In genomic region chr18:809985-810642, GRCh38 we compare ENCODE assay signal across 8 cellular contexts. TPM values are rescaled to one million over a fixed set of nuclear protein-coding genes. Genes with fewer than 3 reads are reported as not detected.
A peak's percentile ranks its signal among the peaks of the same experiment; 100 is the strongest.
DNase-seq lines count a peak whose midpoint lies in the region; ATAC-seq and TF ChIP-seq lines count a peak whose summit lies in the region.

No MANE protein-coding gene starts in this region.

- intact Hi-C loops in activated CD4-positive, alpha-beta T cell treated with anti-CD3 and anti-CD28 coated beads, Interleukin-2, amount 10 ng/mL, durations not matched to agents 24 days and 14 days (cut with micrococcal nuclease), result loop anchor here (1.0 to 5.0 kb wide), 3 partner anchors 95 to 653 kb away; partner anchors contain the start of gene USP14
- intact Hi-C loops in breast epithelium (cut with DNase I; ENCODE audit: low total_unique reads), result no loop called here

- H3K27ac ChIP-seq in breast epithelium (no peak overlapping the region), WERI-Rb-1 (no peak overlapping the region; the same call in 1 of the 2 replicates), Karpas-422 (ENCODE audit: low read length) (no peak overlapping the region)

- no peak for TF ChIP-seq POLR2A in breast epithelium (IDR thresholded peaks at IDR 0.05)

- H3K9me2 ChIP-seq in Karpas-422 (replicated peaks; ENCODE audit: insufficient read depth, low read length), result no peaks in the 10 kb centered on the region

- H3K9me3 ChIP-seq in breast epithelium (no peaks in the 10 kb centered on the region), skeletal muscle satellite cell (replicated peaks; ENCODE audit: low read length) (no peaks in the 10 kb centered on the region), WERI-Rb-1 (ENCODE audit: severe bottlenecking) (no peaks in the 10 kb centered on the region), Karpas-422 (ENCODE audit: low read length) (no peaks in the 10 kb centered on the region)

- H3K27me3 ChIP-seq in breast epithelium, result no peaks in the 10 kb centered on the region
- no peaks in the 10 kb centered on the region for H3K27me3 ChIP-seq in skeletal muscle satellite cell (ENCODE audit: control insufficient read depth, insufficient read depth, low read length)
- H3K27me3 ChIP-seq in WERI-Rb-1 (ENCODE audit: insufficient read depth, low read depth, severe bottlenecking), result no peaks in the 10 kb centered on the region
- no peaks in the 10 kb centered on the region for H3K27me3 ChIP-seq in Karpas-422 (ENCODE audit: low read length)

- peaks cover 66% of the 10 kb centered on the region for H3K4me1 Mint-ChIP-seq in activated CD4-positive, alpha-beta T cell treated with anti-CD3 and anti-CD28 coated beads, Interleukin-2, amount 10 ng/mL, durations not matched to agents 24 days and 14 days

- H3K36me3 ChIP-seq in breast epithelium, result no peaks in the 10 kb centered on the region
- H3K36me3 ChIP-seq in skeletal muscle satellite cell (ENCODE audit: insufficient read depth, low read length), result no peaks in the 10 kb centered on the region
- H3K36me3 ChIP-seq in WERI-Rb-1, result no peaks in the 10 kb centered on the region
- no peaks in the 10 kb centered on the region for H3K36me3 ChIP-seq in Karpas-422 (ENCODE audit: insufficient read depth, low read length)

- TF ChIP-seq CTCF in breast epithelium (IDR thresholded peaks at IDR 0.05) (no peak), WERI-Rb-1 (IDR thresholded peaks at IDR 0.05; ENCODE audit: low read depth, low read length) (no peak)

- peak overlapping the region in 2 of 3 donors; percentile 87 to 90 for H3K4me3 ChIP-seq in breast epithelium
- H3K4me3 ChIP-seq in skeletal muscle satellite cell (ENCODE audit: low read length), result peak overlapping the region; percentile 98
- no peak overlapping the region; the same call in 1 of the 2 replicates for H3K4me3 ChIP-seq in WERI-Rb-1 (ENCODE audit: low read depth, low read length)
- no peak overlapping the region for H3K4me3 ChIP-seq in Karpas-422 (ENCODE audit: low read length)

- peak overlapping the region; percentile 97 for H3K4me3 Mint-ChIP-seq in activated CD4-positive, alpha-beta T cell treated with anti-CD3 and anti-CD28 coated beads, Interleukin-2, amount 10 ng/mL, durations not matched to agents 24 days and 14 days

- no peaks in the 10 kb centered on the region for H4K20me1 ChIP-seq in Karpas-422 (ENCODE audit: insufficient read depth, low read depth, low read length)

- H3K4me2 ChIP-seq in skeletal muscle satellite cell (ENCODE audit: low read length) (peak overlapping the region; percentile 93), Karpas-422 (ENCODE audit: low read depth, low read length, poor library complexity, severe bottlenecking) (no peak overlapping the region)

- H3K27me3 Mint-ChIP-seq in activated CD4-positive, alpha-beta T cell treated with anti-CD3 and anti-CD28 coated beads, Interleukin-2, amount 10 ng/mL, durations not matched to agents 24 days and 14 days, result peaks cover 3% of the 10 kb centered on the region

- peak; percentile 47 for ATAC-seq in HG03378 (IDR thresholded peaks at IDR 0.05; ENCODE audit: unreplicated experiment)

- peak overlapping the region; percentile 99 for H3K9ac ChIP-seq in skeletal muscle satellite cell (ENCODE audit: low read depth, low read length)
- H3K9ac ChIP-seq in Karpas-422 (ENCODE audit: low read length), result no peak overlapping the region

- H3K9me3 Mint-ChIP-seq in activated CD4-positive, alpha-beta T cell treated with anti-CD3 and anti-CD28 coated beads, Interleukin-2, amount 10 ng/mL, durations not matched to agents 24 days and 14 days, result peaks cover 4% of the 10 kb centered on the region

- H3K36me3 Mint-ChIP-seq in activated CD4-positive, alpha-beta T cell treated with anti-CD3 and anti-CD28 coated beads, Interleukin-2, amount 10 ng/mL, durations not matched to agents 24 days and 14 days (ENCODE audit: low read depth), result peaks cover 6% of the 10 kb centered on the region

- no peak overlapping the region for H2AFZ ChIP-seq in Karpas-422 (ENCODE audit: low read length)

- peak; percentile 55 for DNase-seq in activated CD4-positive, alpha-beta T cell treated with anti-CD3 and anti-CD28 coated beads, Interleukin-2, amount 10 ng/mL, durations not matched to agents 24 days and 14 days
- DNase-seq in activated CD4-positive, alpha-beta T cell treated with anti-CD3 and anti-CD28 coated beads, Interleukin-2, amount 50 U/mL, for 4 hours, result no peak
- no peak for DNase-seq in breast epithelium (ENCODE audit: low spot score in 2 of 2)
- DNase-seq in WERI-Rb-1, result no peak
- DNase-seq in Karpas-422, result no peak
- DNase-seq in NCI-H2029 (lab: John Stamatoyannopoulos, UW), result no peak

- H3K27ac Mint-ChIP-seq in activated CD4-positive, alpha-beta T cell treated with anti-CD3 and anti-CD28 coated beads, Interleukin-2, amount 10 ng/mL, durations not matched to agents 24 days and 14 days, result peak overlapping the region; percentile 18

- no peaks in the 10 kb centered on the region for H3K79me2 ChIP-seq in Karpas-422 (ENCODE audit: low read length)

- H3K4me1 ChIP-seq in breast epithelium, result peaks cover 0 to 19% of the 10 kb centered on the region in 2 donors
- H3K4me1 ChIP-seq in skeletal muscle satellite cell (ENCODE audit: control insufficient read depth, insufficient read depth, low read length), result peaks cover 36% of the 10 kb centered on the region
- H3K4me1 ChIP-seq in Karpas-422 (ENCODE audit: low read length), result no peaks in the 10 kb centered on the region

RNA-seq across cellular contexts. Expression of gene YES1, which starts 1.9 kb away (rescaled TPM):
- 16.3 and 18.7 TPM in 2 replicates for total RNA-seq in activated CD4-positive, alpha-beta T cell treated with anti-CD3 and anti-CD28 coated beads, Interleukin-2, amount 10 ng/mL, durations not matched to agents 24 days and 14 days
- 100 to 1,000 TPM; 108 to 150 (median 136) TPM for total RNA-seq in breast epithelium
- total RNA-seq in skeletal muscle satellite cell (2012; rRNA removed), result 86.7 and 110 TPM in 2 replicates
- not detected in 2 replicates for total RNA-seq in Karpas-422 (2014; rRNA removed; shearing (Covaris generic); ENCODE audit: low replicate concordance)

Comparison
In these comparisons a context has a peak if more than half of its experiments do, and no peak if none do; other contexts are left out.
1. H3K4me3 ChIP-seq: peak in breast epithelium (2 of 3) and skeletal muscle satellite cell (single experiment); none in WERI-Rb-1 (single experiment) and Karpas-422 (single experiment).
2. RNA of gene YES1, which starts 1.9 kb away (total RNA-seq): 108 to 150 TPM in breast epithelium and 16.3 to 18.7 TPM in activated CD4-positive, alpha-beta T cell treated with anti-CD3 and anti-CD28 coated beads, Interleukin-2, amount 10 ng/mL, durations not matched to agents 24 days and 14 days; not detected in Karpas-422; every median in the first group is over 10 times any median in the second.